34 cellular contexts compared by ENCODE assay signal in genomic region chr18:24771300-24771699, GRCh38.
"Had no signal": no experiment of that assay in that cellular context is flagged by ENCODE, and none has a peak within 500 bp of the region (broad histone marks: within the 10 kb centered on the region; RNA-seq: fewer than 3 reads in every experiment).

No MANE protein-coding gene starts in this region.

- H3K36me3 ChIP-seq: adrenal gland, brain microvascular endothelial cell, breast epithelium had no signal

- H3K4me3 Mint-ChIP-seq: activated B cell treated with CpG ODN at 0.5 μM for 24 hours; activated CD4-positive, alpha-beta memory T cell treated with anti-CD3 and anti-CD28 coated beads for 36 hours; activated CD4-positive, alpha-beta T cell treated with anti-CD3 and anti-CD28 coated beads, Interleukin-2, amount 10 ng/mL, durations not matched to agents 24 days and 14 days; activated CD8-positive, alpha-beta T cell treated with anti-CD3 and anti-CD28 coated beads for 36 hours; activated naive CD4-positive, alpha-beta T cell treated with anti-CD3 and anti-CD28 coated beads for 36 hours; activated naive CD8-positive, alpha-beta T cell treated with anti-CD3 and anti-CD28 coated beads for 36 hours; activated T-cell treated with anti-CD3 and anti-CD28 coated beads, Interleukin-2, amount 50 U/mL, for 4 hours; activated T-cell treated with anti-CD3 and anti-CD28 coated beads, Interleukin-2, amount 50 U/mL, for 72 hours; activated T-helper 1 cell treated with anti-CD3 and anti-CD28 coated beads, Interleukin-12 subunit alpha, Interleukin-12 subunit beta, Interleukin-2, Interleukin-4 antibody, amounts not matched to agents 30 ng/mL and 10 ng/mL and 1 ng/mL, durations not matched to agents 14 hours and 24 hours and 36 hours; activated T-helper 17 cell treated with anti-CD3 and anti-CD28 coated beads, Interleukin-2, amount 50 U/mL, for 72 hours; T-helper 17 cell; T-helper 2 cell treated with Interferon-gamma antibody and Interleukin-4, amounts not matched to agents 5 μg/mL and 100 μg/mL, for 36 hours had no signal

- H3K4me3 ChIP-seq: adrenal gland, body of pancreas, breast epithelium had no signal

- H3K4me1 ChIP-seq: adrenal gland, body of pancreas, breast epithelium had no signal

- H3K27ac Mint-ChIP-seq: activated B cell treated with CpG ODN at 0.5 μM for 24 hours; activated CD4-positive, alpha-beta memory T cell treated with anti-CD3 and anti-CD28 coated beads for 36 hours; activated CD4-positive, alpha-beta T cell treated with anti-CD3 and anti-CD28 coated beads, Interleukin-2, amount 10 ng/mL, durations not matched to agents 24 days and 14 days; activated CD8-positive, alpha-beta T cell treated with anti-CD3 and anti-CD28 coated beads for 36 hours; activated naive CD4-positive, alpha-beta T cell treated with anti-CD3 and anti-CD28 coated beads for 36 hours; activated naive CD4-positive, alpha-beta T cell treated with anti-CD3 and anti-CD28 coated beads, Interleukin-2, amount 50 U/mL, for 72 hours; activated naive CD8-positive, alpha-beta T cell treated with anti-CD3 and anti-CD28 coated beads for 36 hours; activated T-cell treated with anti-CD3 and anti-CD28 coated beads, Interleukin-2, amount 50 U/mL, for 72 hours; activated T-helper 1 cell treated with anti-CD3 and anti-CD28 coated beads, Interleukin-12 subunit alpha, Interleukin-12 subunit beta, Interleukin-2, Interleukin-4 antibody, amounts not matched to agents 30 ng/mL and 10 ng/mL and 1 ng/mL, durations not matched to agents 14 hours and 24 hours and 36 hours; activated T-helper 17 cell treated with anti-CD3 and anti-CD28 coated beads, Interleukin-2, amount 50 U/mL, for 72 hours; T-helper 17 cell; T-helper 2 cell treated with Interferon-gamma antibody and Interleukin-4, amounts not matched to agents 5 μg/mL and 100 μg/mL, for 36 hours had no signal

- H3K27me3 ChIP-seq: adrenal gland, body of pancreas, brain microvascular endothelial cell, breast epithelium had no signal

- DNase-seq: activated B cell treated with CpG ODN at 0.5 μM for 24 hours; activated CD4-positive, alpha-beta memory T cell treated with anti-CD3 and anti-CD28 coated beads for 36 hours; activated CD4-positive, alpha-beta T cell treated with anti-CD3 and anti-CD28 coated beads for 4 hours; activated CD4-positive, alpha-beta T cell treated with anti-CD3 and anti-CD28 coated beads, Interleukin-2, amount 10 ng/mL, durations not matched to agents 24 days and 14 days; activated CD4-positive, alpha-beta T cell treated with anti-CD3 and anti-CD28 coated beads, Interleukin-2, amount 50 U/mL, for 1 hour; activated CD4-positive, alpha-beta T cell treated with anti-CD3 and anti-CD28 coated beads, Interleukin-2, amount 50 U/mL, for 4 hours; activated CD4-positive, CD25-positive, alpha-beta regulatory T cell treated with anti-CD3 and anti-CD28 coated beads, Interleukin-2, amount 50 U/mL, for 72 hours; activated CD8-positive, alpha-beta memory T cell treated with anti-CD3 and anti-CD28 coated beads, Interleukin-2, amount 50 U/mL, for 4 hours; activated CD8-positive, alpha-beta T cell treated with anti-CD3 and anti-CD28 coated beads for 36 hours; activated effector memory CD4-positive, alpha-beta T cell treated with anti-CD3 and anti-CD28 coated beads, Interleukin-2, amount 50 U/mL, for 16 hours; activated gamma-delta T cell treated with Interleukin-2 at 50 U/mL for 16 hours; activated naive CD4-positive, alpha-beta T cell; activated naive CD4-positive, alpha-beta T cell treated with anti-CD3 and anti-CD28 coated beads for 36 hours; activated naive CD4-positive, alpha-beta T cell treated with anti-CD3 and anti-CD28 coated beads, Interleukin-2, amount 50 U/mL, for 16 hours; activated naive CD8-positive, alpha-beta T cell treated with anti-CD3 and anti-CD28 coated beads for 36 hours; activated T-cell treated with anti-CD3 and anti-CD28 coated beads for 4 hours; activated T-cell treated with anti-CD3 and anti-CD28 coated beads, Interleukin-2, amount 50 U/mL, for 1 hour; activated T-cell treated with anti-CD3 and anti-CD28 coated beads, Interleukin-2, amount 50 U/mL, for 4 hours; activated T-cell treated with anti-CD3 and anti-CD28 coated beads, Interleukin-2, amount 50 U/mL, for 72 hours; adrenal gland; amniotic stem cell; aorta; body of pancreas; brain microvascular endothelial cell; central memory CD4-positive, alpha-beta T cell; T-helper 17 cell; T-helper 9 cell had no signal

- FAIRE-seq: astrocyte had no signal

- H3K27ac ChIP-seq: adrenal gland, body of pancreas, brain microvascular endothelial cell, breast epithelium, VCaP had no signal

- H3K27me3 Mint-ChIP-seq: activated CD4-positive, alpha-beta T cell treated with anti-CD3 and anti-CD28 coated beads, Interleukin-2, amount 10 ng/mL, durations not matched to agents 24 days and 14 days had no signal

- H3K9me3 Mint-ChIP-seq: activated CD4-positive, alpha-beta memory T cell treated with anti-CD3 and anti-CD28 coated beads for 36 hours; activated CD4-positive, alpha-beta T cell treated with anti-CD3 and anti-CD28 coated beads, Interleukin-2, amount 10 ng/mL, durations not matched to agents 24 days and 14 days; activated CD8-positive, alpha-beta T cell treated with anti-CD3 and anti-CD28 coated beads for 36 hours; activated naive CD4-positive, alpha-beta T cell treated with anti-CD3 and anti-CD28 coated beads for 36 hours; activated naive CD4-positive, alpha-beta T cell treated with anti-CD3 and anti-CD28 coated beads, Interleukin-2, amount 50 U/mL, for 72 hours; activated naive CD8-positive, alpha-beta T cell treated with anti-CD3 and anti-CD28 coated beads for 36 hours; activated T-cell treated with anti-CD3 and anti-CD28 coated beads, Interleukin-2, amount 50 U/mL, for 4 hours; activated T-helper 17 cell treated with anti-CD3 and anti-CD28 coated beads, Interleukin-2, amount 50 U/mL, for 72 hours; T-helper 2 cell treated with Interferon-gamma antibody and Interleukin-4, amounts not matched to agents 5 μg/mL and 100 μg/mL, for 36 hours had no signal

- H3K9me3 ChIP-seq: adrenal gland, body of pancreas, breast epithelium had no signal

- H3K36me3 Mint-ChIP-seq: activated CD4-positive, alpha-beta memory T cell treated with anti-CD3 and anti-CD28 coated beads for 36 hours; activated naive CD4-positive, alpha-beta T cell treated with anti-CD3 and anti-CD28 coated beads, Interleukin-2, amount 50 U/mL, for 72 hours; activated naive CD8-positive, alpha-beta T cell treated with anti-CD3 and anti-CD28 coated beads for 36 hours had no signal

- ATAC-seq: activated CD8-positive, alpha-beta T cell treated with anti-CD3 and anti-CD28 coated beads for 36 hours; activated naive CD4-positive, alpha-beta T cell treated with anti-CD3 and anti-CD28 coated beads, Interleukin-2, amount 50 U/mL, for 72 hours; activated T-cell treated with anti-CD3 and anti-CD28 coated beads, Interleukin-2, amount 50 U/mL, for 4 hours; activated T-cell treated with anti-CD3 and anti-CD28 coated beads, Interleukin-2, amount 50 U/mL, for 72 hours; activated T-helper 17 cell treated with anti-CD3 and anti-CD28 coated beads, Interleukin-2, amount 50 U/mL, for 72 hours; body of pancreas; T-helper 17 cell had no signal

- H3K4me1 Mint-ChIP-seq: activated B cell treated with CpG ODN at 0.5 μM for 24 hours; activated CD4-positive, alpha-beta T cell treated with anti-CD3 and anti-CD28 coated beads, Interleukin-2, amount 10 ng/mL, durations not matched to agents 24 days and 14 days; activated naive CD8-positive, alpha-beta T cell treated with anti-CD3 and anti-CD28 coated beads for 36 hours; activated T-helper 17 cell treated with anti-CD3 and anti-CD28 coated beads, Interleukin-2, amount 50 U/mL, for 72 hours had no signal
